In the genomic region with DNA sequence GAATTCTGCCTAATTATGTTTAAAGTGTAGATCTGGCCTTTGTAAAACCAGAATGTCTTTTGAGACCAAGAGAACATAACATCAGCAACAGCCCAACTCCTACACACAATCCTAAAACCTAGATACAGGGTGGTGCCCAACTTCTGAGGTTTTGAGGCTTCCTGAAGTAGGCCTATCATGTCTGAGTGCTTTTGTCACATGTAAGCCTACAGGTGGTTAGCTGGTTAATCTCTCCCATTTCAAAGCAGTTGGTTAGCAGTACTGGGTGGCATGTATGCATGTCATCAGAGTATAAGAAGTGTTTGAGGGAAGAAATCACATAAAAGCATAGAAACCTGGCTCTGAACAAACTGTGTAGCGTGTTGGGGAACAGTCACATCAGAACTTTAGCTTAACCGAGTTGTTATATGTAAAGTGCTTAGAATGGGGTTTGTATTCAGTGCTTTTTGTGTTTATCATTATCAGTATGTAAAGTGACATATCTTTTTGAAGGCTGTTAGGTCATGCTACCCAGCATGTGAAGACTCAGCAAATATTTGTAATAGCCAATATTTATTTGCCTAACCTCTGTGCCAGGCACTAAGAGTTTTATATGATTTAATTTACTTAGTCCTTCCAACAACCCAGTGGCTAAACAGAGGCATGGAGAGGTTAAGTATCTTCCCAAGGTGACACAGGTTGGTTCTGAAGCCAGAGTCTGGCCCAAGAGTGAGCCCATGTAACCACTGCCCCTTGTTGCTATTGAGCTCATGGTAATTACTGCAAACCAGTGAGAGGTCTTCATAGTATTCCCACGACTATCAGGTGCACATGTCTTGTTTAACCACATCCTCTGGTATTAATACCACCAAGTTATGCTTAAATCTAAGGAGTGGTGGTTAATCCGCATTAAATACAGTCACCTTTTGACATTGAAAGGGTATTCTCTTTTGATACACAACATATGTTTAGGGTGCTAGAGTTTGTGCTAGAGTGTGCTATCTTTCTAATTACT, we compare ENCODE assay signal across 8 cellular contexts. TPM values are rescaled to one million over a fixed set of nuclear protein-coding genes. Genes with fewer than 3 reads are reported as not detected.
DNase-seq lines count a peak whose midpoint lies in the region; ATAC-seq and TF ChIP-seq lines count a peak whose summit lies in the region.

No MANE protein-coding gene starts in this region.

- no peak overlapping the region for H2BK5ac ChIP-seq in mesenchymal stem cell (ENCODE audit: low read depth, low read length, poor library complexity, severe bottlenecking)

- H3K36me3 Mint-ChIP-seq in glutamatergic neuron (ENCODE audit: unreplicated experiment): no peaks in the 10 kb centered on the region

- H3K18ac ChIP-seq in mesenchymal stem cell (ENCODE audit: low read depth in 1 of 2, low read length in 2 of 2): no peak overlapping the region

- H4K8ac ChIP-seq in mesenchymal stem cell (ENCODE audit: low read length): no peak overlapping the region

- no peak overlapping the region for H3K4me2 ChIP-seq in mesenchymal stem cell (ENCODE audit: low read length, poor library complexity, severe bottlenecking)

- H2BK12ac ChIP-seq in mesenchymal stem cell (ENCODE audit: low read length in 2 of 2): no peak overlapping the region

- H3K27ac Mint-ChIP-seq in glutamatergic neuron (ENCODE audit: unreplicated experiment): no peak overlapping the region

- peak overlapping the region; percentile 44 for H2AK5ac ChIP-seq in mesenchymal stem cell (ENCODE audit: low read length, severe bottlenecking)

- no peak overlapping the region for H3K23ac ChIP-seq in mesenchymal stem cell (ENCODE audit: low read length in 2 of 2)

- H3K27me3 ChIP-seq in cardiac muscle cell: no peaks in the 10 kb centered on the region
- H3K27me3 ChIP-seq in HUES48 (ENCODE audit: control insufficient read depth, insufficient read depth, low read length): peaks cover 12% of the 10 kb centered on the region
- H3K27me3 ChIP-seq in mesenchymal stem cell (ENCODE audit: control insufficient read depth in 1 of 2, insufficient read depth in 1 of 2, low read length in 2 of 2): no peaks in the 10 kb centered on the region
- no peaks in the 10 kb centered on the region for H3K27me3 ChIP-seq in HAP-1 (ENCODE audit: low read depth)

- in situ Hi-C loops in HAP-1 (cut with MboI; ENCODE audit: low sequenced_read_pairs): no loop called here

- no peak overlapping the region for H3K4me3 Mint-ChIP-seq in glutamatergic neuron (ENCODE audit: unreplicated experiment)

- H3K27ac ChIP-seq in cardiac muscle cell (peak overlapping the region; percentile 97), HUES48 (ENCODE audit: low read depth, low read length) (peak overlapping the region; percentile 3), mesenchymal stem cell (ENCODE audit: low read length, poor library complexity, severe bottlenecking) (no peak overlapping the region)

- H4K91ac ChIP-seq in mesenchymal stem cell (ENCODE audit: low read length): no peak overlapping the region

- no peak overlapping the region for H2BK15ac ChIP-seq in mesenchymal stem cell (ENCODE audit: low read depth, poor library complexity, severe bottlenecking)

- no peak overlapping the region for H3K14ac ChIP-seq in mesenchymal stem cell (ENCODE audit: low read length in 2 of 2)

- DNase-seq in cardiac muscle cell (ENCODE audit: low read depth in 1 of 2, low spot score in 1 of 2) (no peak), Right ventricle myocardium superior (no peak), activated T-helper 1 cell treated with Interleukin-2 at 50 U/mL for 16 hours (ENCODE audit: low read depth) (peak; percentile 22), mesenchymal stem cell (no peak), glutamatergic neuron (no peak), HAP-1 (ENCODE audit: low spot score in 2 of 2) (no peak)

- ATAC-seq in Right ventricle myocardium superior (ENCODE audit: poor library complexity) (no peak), HG03039 (IDR thresholded peaks at IDR 0.05; ENCODE audit: unreplicated experiment) (no peak)

- H3K4me1 ChIP-seq in cardiac muscle cell (ENCODE audit: low read depth): peaks cover 43% of the 10 kb centered on the region
- peaks cover 62% of the 10 kb centered on the region for H3K4me1 ChIP-seq in HUES48 (ENCODE audit: control insufficient read depth, insufficient read depth, low read length)
- H3K4me1 ChIP-seq in mesenchymal stem cell (ENCODE audit: control insufficient read depth, insufficient read depth, low read depth, low read length): peaks cover 9% of the 10 kb centered on the region
- peaks cover 53% of the 10 kb centered on the region for H3K4me1 ChIP-seq in HAP-1

- peaks cover 5% of the 10 kb centered on the region for H3K79me1 ChIP-seq in mesenchymal stem cell (replicated peaks; ENCODE audit: low read length, poor library complexity, severe bottlenecking)

- H3K9ac ChIP-seq in HUES48 (ENCODE audit: low read depth, low read length): no peak overlapping the region
- H3K9ac ChIP-seq in mesenchymal stem cell (ENCODE audit: low read length): peak overlapping the region; percentile 88

- intact Hi-C loops in Right ventricle myocardium superior (cut with DNase I): loop anchor here (10.0 kb wide), 1 partner anchor 54 kb away; no protein-coding TSS in a partner anchor

- TF ChIP-seq CTCF in cardiac muscle cell (IDR thresholded peaks at IDR 0.05; ENCODE audit: low read depth, low read length) (no peak), glutamatergic neuron (IDR thresholded peaks at IDR 0.05; ENCODE audit: partially characterized antibody, unreplicated experiment) (no peak)

- no peaks in the 10 kb centered on the region for H3K9me3 ChIP-seq in cardiac muscle cell (ENCODE audit: low read depth)
- H3K9me3 ChIP-seq in HUES48 (ENCODE audit: control insufficient read depth, insufficient read depth, low read length): no peaks in the 10 kb centered on the region
- H3K9me3 ChIP-seq in mesenchymal stem cell (ENCODE audit: control insufficient read depth, low read length): no peaks in the 10 kb centered on the region
- no peaks in the 10 kb centered on the region for H3K9me3 ChIP-seq in HAP-1

- no peak overlapping the region for H2AFZ ChIP-seq in mesenchymal stem cell (ENCODE audit: low read depth, low read length)

- peaks cover 7% of the 10 kb centered on the region for H3K4me1 Mint-ChIP-seq in glutamatergic neuron (ENCODE audit: low read depth, unreplicated experiment)

- H3K4ac ChIP-seq in mesenchymal stem cell (ENCODE audit: low read depth in 1 of 2, low read length in 2 of 2): no peak overlapping the region

- no peak overlapping the region for H2BK120ac ChIP-seq in mesenchymal stem cell (ENCODE audit: low read depth, low read length)

- WGBS in mesenchymal stem cell: 83% methylated on average over 3 of the region's 4 CpGs

- H3K9me3 Mint-ChIP-seq in glutamatergic neuron (ENCODE audit: unreplicated experiment): no peaks in the 10 kb centered on the region

- no peaks in the 10 kb centered on the region for H3K27me3 Mint-ChIP-seq in glutamatergic neuron (ENCODE audit: unreplicated experiment)

- H3K36me3 ChIP-seq in cardiac muscle cell (no peaks in the 10 kb centered on the region), HUES48 (ENCODE audit: control insufficient read depth, insufficient read depth, low read length) (no peaks in the 10 kb centered on the region), mesenchymal stem cell (ENCODE audit: control insufficient read depth in 1 of 2, insufficient read depth in 2 of 2, low read depth in 1 of 2, low read length in 2 of 2) (no peaks in the 10 kb centered on the region), HAP-1 (replicated peaks) (no peaks in the 10 kb centered on the region)

- H3K4me3 ChIP-seq in cardiac muscle cell: peak overlapping the region; percentile 60
- peak overlapping the region; percentile 14 for H3K4me3 ChIP-seq in HUES48 (ENCODE audit: low read depth, low read length)
- H3K4me3 ChIP-seq in mesenchymal stem cell (ENCODE audit: insufficient read depth in 1 of 2, low read depth in 1 of 2, low read length in 2 of 2): peak overlapping the region in 1 of 2 experiments; percentile 79
- no peak overlapping the region for H3K4me3 ChIP-seq in HAP-1

RNA-seq across cellular contexts. Expression of a gene that starts 2.6 kb away (rescaled TPM):
- 114 and 168 TPM in 2 replicates for total RNA-seq in cardiac muscle cell
- 96.9 and 164 TPM in 2 replicates for polyA plus RNA-seq in cardiac muscle cell
- 115 TPM for total RNA-seq in Right ventricle myocardium superior
- polyA plus RNA-seq in mesenchymal stem cell (2013, experiment 1 of 2): 75.7 TPM
- polyA plus RNA-seq in mesenchymal stem cell (2013, experiment 2 of 2): 72.5 TPM
- 22.8 TPM for total RNA-seq in glutamatergic neuron (ENCODE audit: unreplicated experiment)
